ENCODE assay signal across 18 cellular contexts in the genomic region with DNA sequence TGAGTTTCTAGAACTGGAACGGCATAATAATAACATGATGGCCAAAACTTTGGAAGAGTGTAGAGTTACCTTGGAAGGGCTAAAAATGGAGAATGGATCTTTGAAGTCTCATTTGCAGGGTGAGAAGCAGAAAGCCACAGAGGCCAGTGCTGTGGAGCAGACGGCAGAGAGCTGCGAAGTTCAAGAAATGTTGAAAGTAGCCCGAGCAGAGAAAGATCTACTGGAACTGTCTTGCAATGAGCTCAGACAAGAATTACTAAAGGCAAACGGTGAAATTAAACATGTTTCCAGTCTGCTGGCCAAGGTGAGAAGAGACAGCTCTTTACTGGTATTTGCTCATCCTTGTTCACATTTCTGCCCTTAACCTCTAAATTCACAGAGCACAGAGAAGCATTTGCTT.
DNase-seq lines count a peak whose midpoint lies in the region; ATAC-seq, FAIRE-seq and TF ChIP-seq lines count a peak whose summit lies in the region.
"Had no signal": no experiment of that assay in that cellular context is flagged by ENCODE, and none has a peak within 500 bp of the region (broad histone marks: within the 10 kb centered on the region; RNA-seq: fewer than 3 reads in every experiment).

No MANE protein-coding gene starts in this region.

- POLR2A ChIA-PET in A549 (lab: Yijun Ruan, JAX) (interaction anchor here (0.8 to 3.2 kb wide), 4 partner anchors 11 to 838 kb away, joined by 4 to 32 read pairs (median 5); a partner anchor contains a TSS), K562 (lab: Yijun Ruan, JAX) (interaction anchor here (0.7 to 1.6 kb wide), 3 partner anchors 9 to 212 kb away, joined by 3 to 5 read pairs (median 4); no protein-coding TSS in a partner anchor)

- H3K9ac ChIP-seq in K562 (ENCODE audit: insufficient read depth in 1 of 2, low read depth in 2 of 2, low read length in 2 of 2), result no peak overlapping the region

- in situ Hi-C loops in K562 (cut with MboI), result no loop called here

- H3K4me3 ChIP-seq in A549 (no peak overlapping the region), K562 (no peak overlapping the region), mesodermal cell (ENCODE audit: extremely low read depth, insufficient read depth, low read length, poor library complexity, severe bottlenecking) (no peak overlapping the region), right lobe of liver (no peak overlapping the region)
- H3K4me3 ChIP-seq: gastrocnemius medialis, GM12878, HAP-1, pancreas had no signal

- DNase-seq in A549 (ENCODE audit: low read depth in 1 of 2, low spot score in 1 of 2), result no peak
- DNase-seq in GM12892 (ENCODE audit: insufficient read length), result no peak
- no peak for DNase-seq in K562 (ENCODE audit: extremely low read depth in 1 of 4, low spot score in 3 of 4)
- DNase-seq in frontal cortex (ENCODE audit: low spot score in 2 of 2), result no peak
- no peak for DNase-seq in right lobe of liver
- DNase-seq in NCI-H774 (lab: John Stamatoyannopoulos, UW), result no peak
- DNase-seq: activated CD4-positive, CD25-positive, alpha-beta regulatory T cell treated with anti-CD3 and anti-CD28 coated beads, Interleukin-2, amount 50 U/mL, for 72 hours; gastrocnemius medialis; islet precursor cell; NCI-H2107; NCI-H524; right cardiac atrium had no signal

- H3K36me3 ChIP-seq in K562 (ENCODE audit: control insufficient read depth, insufficient read depth, low read length) (peaks cover 7% of the 10 kb centered on the region; the same call in 2 of the 3 replicates), mesodermal cell (ENCODE audit: control insufficient read depth, insufficient read depth, low read length) (peaks cover 26% of the 10 kb centered on the region), right lobe of liver (no peaks in the 10 kb centered on the region)
- H3K36me3 ChIP-seq: gastrocnemius medialis, HAP-1, pancreas had no signal

- H3K9me3 ChIP-seq in A549, result no peaks in the 10 kb centered on the region
- H3K9me3 ChIP-seq in K562 (replicated peaks; ENCODE audit: control insufficient read depth, insufficient read depth, low read depth, low read length), result no peaks in the 10 kb centered on the region
- H3K9me3 ChIP-seq in mesodermal cell (ENCODE audit: control insufficient read depth, low read length), result no peaks in the 10 kb centered on the region
- H3K9me3 ChIP-seq in right lobe of liver, result no peaks in the 10 kb centered on the region
- H3K9me3 ChIP-seq: gastrocnemius medialis, HAP-1, pancreas had no signal

- H4K20me1 ChIP-seq in K562 (replicated peaks; ENCODE audit: control insufficient read depth, insufficient read depth, low read length), result no peaks in the 10 kb centered on the region

- no peaks in the 10 kb centered on the region; the same call in 2 of the 3 replicates for H3K79me2 ChIP-seq in K562 (ENCODE audit: control insufficient read depth, insufficient read depth, low read length)

- TF ChIP-seq RAD21 in A549 (conservative IDR thresholded peaks at IDR 0.05 in 1 of 2, IDR thresholded peaks at IDR 0.05 in 1 of 2) (no peak), K562 (CRISPR knock-in tag; conservative IDR thresholded peaks at IDR 0.05 in 1 of 2, IDR thresholded peaks at IDR 0.05 in 1 of 2) (no peak)

- TF ChIP-seq CTCF in A549 (IDR thresholded peaks at IDR 0.05) (no peak), K562 (IDR thresholded peaks at IDR 0.05 in 2 of 3, conservative IDR thresholded peaks at IDR 0.05 in 1 of 3; ENCODE audit: insufficient read depth in 2 of 3, low read depth in 1 of 3, low read length in 3 of 3) (no peak), right lobe of liver (IDR thresholded peaks at IDR 0.05) (no peak)

- H3K9me1 ChIP-seq in K562 (ENCODE audit: control insufficient read depth, insufficient read depth, low read length), result no peaks in the 10 kb centered on the region

- intact Hi-C loops in K562 (cut with micrococcal nuclease) (no loop called here), right lobe of liver (cut with DNase I) (no loop called here)

- H2AFZ ChIP-seq in K562 (ENCODE audit: low read depth, low read length), result 0 out of 2 replicates have a peak overlapping the region, but pooled peaks have one; percentile 41

- ATAC-seq in A549 (peak in 1 of 2 experiments; percentile 42; a peak in 1 of 6 replicates), K562 (no peak), HG03565 (IDR thresholded peaks at IDR 0.05; ENCODE audit: unreplicated experiment) (no peak), right lobe of liver (no peak)
- ATAC-seq: esophagus mucosa, gastrocnemius medialis, GM12878, right cardiac atrium had no signal

- CTCF ChIA-PET in A549 (lab: Yijun Ruan, JAX) (interaction anchor here (0.5 to 4.7 kb wide), 12 partner anchors 10 to 216 kb away, joined by 3 to 33 read pairs (median 5); no protein-coding TSS in a partner anchor), K562 (lab: Yijun Ruan, JAX; ENCODE audit: low intra/inter-chr PET ratio) (no interaction called here)

- no peaks in the 10 kb centered on the region for H3K27me3 ChIP-seq in K562 (ENCODE audit: control insufficient read depth in 2 of 2, insufficient read depth in 2 of 2, low read length in 2 of 2)
- no peaks in the 10 kb centered on the region for H3K27me3 ChIP-seq in right lobe of liver
- H3K27me3 ChIP-seq: gastrocnemius medialis, pancreas had no signal

- no peak for TF ChIP-seq EP300 in A549 (IDR thresholded peaks at IDR 0.05)
- TF ChIP-seq EP300 in K562 (IDR thresholded peaks at IDR 0.05; ENCODE audit: low read length), result no peak

- H3K27ac ChIP-seq in A549 (peak overlapping the region; percentile 88 to 92), K562 (ENCODE audit: extremely low read depth, low read depth, low read length) (peak overlapping the region; percentile 46; the same call in 1 of the 3 replicates), mesodermal cell (ENCODE audit: low read depth, low read length, severe bottlenecking) (peak overlapping the region; percentile 26), right lobe of liver (no peak overlapping the region)
- H3K27ac ChIP-seq: gastrocnemius medialis, pancreas had no signal

- peaks cover 80% of the 10 kb centered on the region for H3K4me1 ChIP-seq in A549
- peaks cover 0 to 24% of the 10 kb centered on the region in 2 experiments; a peak in 4 of 5 replicates for H3K4me1 ChIP-seq in K562 (replicated peaks in 1 of 2; ENCODE audit: control insufficient read depth in 2 of 2, insufficient read depth in 2 of 2, low read length in 2 of 2)
- peaks cover 4% of the 10 kb centered on the region for H3K4me1 ChIP-seq in mesodermal cell (ENCODE audit: control insufficient read depth, insufficient read depth, low read length, poor library complexity, severe bottlenecking)
- no peaks in the 10 kb centered on the region for H3K4me1 ChIP-seq in right lobe of liver
- H3K4me1 ChIP-seq: gastrocnemius medialis had no signal

- WGBS in A549 (ENCODE audit: missing lambda C conversion rate), result 67% methylated on average over 5 of the region's 5 CpGs
- 74% methylated on average over 5 of the region's 5 CpGs for whole genome bisulfite sequencing in K562 (ENCODE audit: insufficient coverage, low coverage, missing lambda C conversion rate)
- 77% methylated on average over 5 of the region's 5 CpGs for WGBS in mesodermal cell (ENCODE audit: insufficient coverage in 2 of 2), 2 experiments
- WGBS in right lobe of liver (ENCODE audit: insufficient coverage, low coverage, low lambda C conversion rate, missing lambda C conversion rate), result 75% methylated on average over 5 of the region's 5 CpGs

- no TSS peak for BruUV-seq in K562 (replicated peaks; lab: Mats Ljungman, UMichigan)

- FAIRE-seq in A549 (lab: Jason Lieb, UNC), result no peak
- FAIRE-seq in GM12892 (lab: Jason Lieb, UNC), result peak; percentile 9
- FAIRE-seq in K562 (lab: Jason Lieb, UNC), result no peak
- no peak for FAIRE-seq in frontal cortex (lab: Jason Lieb, UNC)
- FAIRE-seq: GM12878, pancreas had no signal

- no peak for TF ChIP-seq POLR2A in A549 (IDR thresholded peaks at IDR 0.05; ENCODE audit: low read length)
- TF ChIP-seq POLR2A in GM12892 (IDR thresholded peaks at IDR 0.05; ENCODE audit: low read depth, low read length), result no peak
- no peak for TF ChIP-seq POLR2A in K562 (conservative IDR thresholded peaks at IDR 0.05)
- TF ChIP-seq POLR2A in right lobe of liver (IDR thresholded peaks at IDR 0.05), result no peak

- H3K4me2 ChIP-seq in A549, result peak overlapping the region; percentile 76
- no peak overlapping the region for H3K4me2 ChIP-seq in K562 (ENCODE audit: insufficient read depth, low read length)

TF ChIP-seq in A549, 52 proteins besides CTCF, POLR2A, EP300 and RAD21 (continues in another document):
- no peak for TF ChIP-seq TFCP2L1 (CRISPR knock-in tag; IDR thresholded peaks at IDR 0.05)
- TF ChIP-seq, protein P1, sequence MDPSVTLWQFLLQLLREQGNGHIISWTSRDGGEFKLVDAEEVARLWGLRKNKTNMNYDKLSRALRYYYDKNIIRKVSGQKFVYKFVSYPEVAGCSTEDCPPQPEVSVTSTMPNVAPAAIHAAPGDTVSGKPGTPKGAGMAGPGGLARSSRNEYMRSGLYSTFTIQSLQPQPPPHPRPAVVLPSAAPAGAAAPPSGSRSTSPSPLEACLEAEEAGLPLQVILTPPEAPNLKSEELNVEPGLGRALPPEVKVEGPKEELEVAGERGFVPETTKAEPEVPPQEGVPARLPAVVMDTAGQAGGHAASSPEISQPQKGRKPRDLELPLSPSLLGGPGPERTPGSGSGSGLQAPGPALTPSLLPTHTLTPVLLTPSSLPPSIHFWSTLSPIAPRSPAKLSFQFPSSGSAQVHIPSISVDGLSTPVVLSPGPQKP (IDR thresholded peaks at IDR 0.05; ENCODE audit: low read depth, low read length), result no peak
- no peak for TF ChIP-seq CBX8 (IDR thresholded peaks at IDR 0.05)
- TF ChIP-seq FOXS1 (CRISPR knock-in tag; IDR thresholded peaks at IDR 0.05), result no peak
- TF ChIP-seq, protein P2, sequence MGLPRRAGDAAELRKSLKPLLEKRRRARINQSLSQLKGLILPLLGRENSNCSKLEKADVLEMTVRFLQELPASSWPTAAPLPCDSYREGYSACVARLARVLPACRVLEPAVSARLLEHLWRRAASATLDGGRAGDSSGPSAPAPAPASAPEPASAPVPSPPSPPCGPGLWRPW (IDR thresholded peaks at IDR 0.05), result no peak

TF ChIP-seq in K562, 482 proteins besides CTCF, POLR2A, EP300 and RAD21 (continues in another document):
- no peak for TF ChIP-seq TOE1 (IDR thresholded peaks at IDR 0.05; ENCODE audit: borderline replicate concordance)
- TF ChIP-seq TOE1 (CRISPR knock-in tag; IDR thresholded peaks at IDR 0.05; ENCODE audit: borderline replicate concordance, low read depth), result no peak
- TF ChIP-seq DMBX1 (CRISPR knock-in tag; IDR thresholded peaks at IDR 0.05; ENCODE audit: borderline replicate concordance), result no peak
- TF ChIP-seq PURB (CRISPR knock-in tag; IDR thresholded peaks at IDR 0.05; ENCODE audit: low read depth), result no peak
- TF ChIP-seq, protein P3, sequence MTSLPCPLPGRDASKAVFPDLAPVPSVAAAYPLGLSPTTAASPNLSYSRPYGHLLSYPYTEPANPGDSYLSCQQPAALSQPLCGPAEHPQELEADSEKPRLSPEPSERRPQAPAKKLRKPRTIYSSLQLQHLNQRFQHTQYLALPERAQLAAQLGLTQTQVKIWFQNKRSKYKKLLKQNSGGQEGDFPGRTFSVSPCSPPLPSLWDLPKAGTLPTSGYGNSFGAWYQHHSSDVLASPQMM (CRISPR knock-in tag; IDR thresholded peaks at IDR 0.05), result no peak
- no peak for TF ChIP-seq CREB1 (IDR thresholded peaks at IDR 0.05)
- no peak for TF ChIP-seq CREB1 (CRISPR knock-in tag; IDR thresholded peaks at IDR 0.05)
- no peak for TF ChIP-seq ZNF699 (CRISPR knock-in tag; IDR thresholded peaks at IDR 0.05; ENCODE audit: insufficient replicate concordance)

Comparison
In these comparisons a context has a peak if more than half of its experiments do, and no peak if none do; other contexts are left out.
1. H3K27ac ChIP-seq: peak in A549 (2 of 2), K562 (single experiment) and mesodermal cell (single experiment); none in right lobe of liver (0 of 3).